ENCODE assay signal across 1 cellular context in genomic region chr10:92848441-92849233, GRCh38.
TF ChIP-seq lines count a peak whose summit lies in the region.

TSS of gene EXOC6 (plus strand) at chr10:92848520. CDS start at chr10:92848534, 14 bp downstream.

TF ChIP-seq in HepG2, 621 proteins besides CTCF, POLR2A, EP300 and RAD21 (continued from another document):
- TF ChIP-seq REST (IDR thresholded peaks at IDR 0.05; ENCODE audit: borderline replicate concordance in 1 of 2, low read depth in 1 of 2, low read length in 2 of 2): no peak
